Comparison of ENCODE assay signal across 9 cellular contexts in the genomic region with DNA sequence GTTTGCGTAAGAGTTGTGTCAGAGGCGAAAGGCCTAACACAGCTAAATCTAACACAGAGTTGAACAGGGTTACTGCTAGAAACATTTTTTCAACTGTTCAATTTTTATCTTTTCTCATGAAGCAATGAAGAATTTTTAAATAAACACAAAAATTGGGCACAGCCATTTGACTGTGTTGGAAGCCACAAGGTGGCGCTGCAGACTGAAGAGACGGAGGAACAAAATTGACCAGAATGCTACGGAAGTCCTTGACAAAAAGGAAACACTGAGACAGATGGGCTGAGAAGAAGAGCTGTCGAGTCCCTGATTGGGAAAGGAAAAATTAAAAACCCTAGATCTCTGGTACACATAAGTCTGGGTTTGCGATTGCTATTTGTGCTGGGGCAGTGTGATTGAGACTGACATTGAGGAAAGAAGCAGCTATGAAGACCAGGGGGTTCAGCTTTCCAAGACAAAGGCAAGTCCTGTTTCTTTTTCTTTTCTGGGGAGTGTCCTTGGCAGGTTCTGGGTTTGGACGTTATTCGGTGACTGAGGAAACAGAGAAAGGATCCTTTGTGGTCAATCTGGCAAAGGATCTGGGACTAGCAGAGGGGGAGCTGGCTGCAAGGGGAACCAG. TPM values are rescaled to one million over a fixed set of nuclear protein-coding genes. Genes with fewer than 3 reads are reported as not detected.
DNase-seq lines count a peak whose midpoint lies in the region; ATAC-seq and TF ChIP-seq lines count a peak whose summit lies in the region.
"Had no signal": no experiment of that assay in that cellular context is flagged by ENCODE, and none has a peak within 500 bp of the region (broad histone marks: within the 10 kb centered on the region; RNA-seq: fewer than 3 reads in every experiment).

TSS of gene PCDHB9 (plus strand) at position 265 of the 616 bp plus-strand sequence. CDS start at position 423, 158 bp downstream.

- no peaks in the 10 kb centered on the region for H3K79me1 ChIP-seq in mesendoderm (ENCODE audit: low read length)

- peak within 1 kb of the TSS; percentile 18 for H3K4me3 Mint-ChIP-seq in activated T-helper 2 cell treated with anti-CD3 and anti-CD28 coated beads, Interferon-gamma antibody, Interleukin-2, Interleukin-4, amounts not matched to agents 10 μg/mL and 5 μg/mL and 100 μg/mL, durations not matched to agents 14 hours and 24 hours and 36 hours (ENCODE audit: low read depth)
- H3K4me3 Mint-ChIP-seq: dendritic cell treated with granulocyte-macrophage colony-stimulating factor and Interleukin-4, amounts not matched to agents 40 ng/mL and 50 ng/mL, for 4 days had no signal

- H3K27ac Mint-ChIP-seq in activated T-helper 2 cell treated with anti-CD3 and anti-CD28 coated beads, Interferon-gamma antibody, Interleukin-2, Interleukin-4, amounts not matched to agents 10 μg/mL and 5 μg/mL and 100 μg/mL, durations not matched to agents 14 hours and 24 hours and 36 hours, result no peak within 1 kb of the TSS
- H3K27ac Mint-ChIP-seq: dendritic cell treated with granulocyte-macrophage colony-stimulating factor and Interleukin-4, amounts not matched to agents 40 ng/mL and 50 ng/mL, for 4 days had no signal

- peak within 1 kb of the TSS; percentile 8 for H3K9ac ChIP-seq in mesendoderm (ENCODE audit: low read length)

- peaks cover 2% of the 10 kb centered on the region for H3K4me1 Mint-ChIP-seq in activated T-helper 2 cell treated with anti-CD3 and anti-CD28 coated beads, Interferon-gamma antibody, Interleukin-2, Interleukin-4, amounts not matched to agents 10 μg/mL and 5 μg/mL and 100 μg/mL, durations not matched to agents 14 hours and 24 hours and 36 hours (ENCODE audit: low read depth)

- H3K9me3 Mint-ChIP-seq in activated T-helper 2 cell treated with anti-CD3 and anti-CD28 coated beads, Interferon-gamma antibody, Interleukin-2, Interleukin-4, amounts not matched to agents 10 μg/mL and 5 μg/mL and 100 μg/mL, durations not matched to agents 14 hours and 24 hours and 36 hours, result peaks cover 48% of the 10 kb centered on the region

- intact Hi-C loops in heart right ventricle (cut with DNase I), result loop anchor here in 1 of 10 donors (10.0 kb wide), 1 partner anchor 378 kb away; no protein-coding TSS in a partner anchor
- intact Hi-C loops in Right ventricle myocardium superior (cut with DNase I), result no loop called here
- intact Hi-C loops in activated T-helper 2 cell treated with anti-CD3 and anti-CD28 coated beads, Interferon-gamma antibody, Interleukin-2, Interleukin-4, amounts not matched to agents 10 μg/mL and 5 μg/mL and 100 μg/mL, durations not matched to agents 14 hours and 24 hours and 36 hours (cut with micrococcal nuclease), result loop anchor here (5.0 kb wide), 1 partner anchor 155 kb away; the partner anchor contains the start of gene PCDHGA3

- peak within 1 kb of the TSS; percentile 39 for H4K8ac ChIP-seq in mesendoderm (ENCODE audit: low read depth, low read length)

- H3K23ac ChIP-seq in mesendoderm (ENCODE audit: low read length), result no peak within 1 kb of the TSS

- no peak within 1 kb of the TSS for H2BK15ac ChIP-seq in mesendoderm (replicated peaks; ENCODE audit: low read depth)

- peaks cover 2% of the 10 kb centered on the region for H3K27me3 Mint-ChIP-seq in activated T-helper 2 cell treated with anti-CD3 and anti-CD28 coated beads, Interferon-gamma antibody, Interleukin-2, Interleukin-4, amounts not matched to agents 10 μg/mL and 5 μg/mL and 100 μg/mL, durations not matched to agents 14 hours and 24 hours and 36 hours (ENCODE audit: low read depth)

- H3K9me3 ChIP-seq in heart right ventricle, result peaks cover 0 to 94% (median 30%) of the 10 kb centered on the region in 11 donors

- ATAC-seq in heart right ventricle (no peak), Right ventricle myocardium superior (ENCODE audit: poor library complexity) (no peak)

- H3K4me1 ChIP-seq in heart right ventricle (no peaks in the 10 kb centered on the region), mesendoderm (ENCODE audit: control insufficient read depth, low read depth, low read length) (no peaks in the 10 kb centered on the region)

- WGBS in heart right ventricle, 2 donors, result 17 to 22% methylated on average over 9 of the region's 9 CpGs
- no CpG with 5 or more reads among the region's 9 CpGs for WGBS in mesendoderm (ENCODE audit: extremely low coverage, insufficient coverage, low lambda C conversion rate)

- H4K5ac ChIP-seq in mesendoderm (ENCODE audit: low read length), result no peak within 1 kb of the TSS

- H3K36me3 Mint-ChIP-seq in activated T-helper 2 cell treated with anti-CD3 and anti-CD28 coated beads, Interferon-gamma antibody, Interleukin-2, Interleukin-4, amounts not matched to agents 10 μg/mL and 5 μg/mL and 100 μg/mL, durations not matched to agents 14 hours and 24 hours and 36 hours (ENCODE audit: low read depth), result peaks cover 3% of the 10 kb centered on the region

- no peak within 1 kb of the TSS for H2BK120ac ChIP-seq in mesendoderm (ENCODE audit: low read depth, low read length)

- no peak within 1 kb of the TSS for H3K4me3 ChIP-seq in heart right ventricle
- no peak within 1 kb of the TSS for H3K4me3 ChIP-seq in mesendoderm (ENCODE audit: low read length)

- H3K56ac ChIP-seq in mesendoderm (ENCODE audit: low read length), result no peak within 1 kb of the TSS

- H3K27me3 ChIP-seq in heart right ventricle (peaks cover 0 to 36% (median 16%) of the 10 kb centered on the region in 7 donors), mesendoderm (ENCODE audit: insufficient read depth, low read length, poor library complexity) (no peaks in the 10 kb centered on the region)

- H3K4me2 ChIP-seq in mesendoderm (ENCODE audit: low read length), result no peak within 1 kb of the TSS

- H3K27ac ChIP-seq in heart right ventricle (no peak within 1 kb of the TSS), mesendoderm (ENCODE audit: low read depth, low read length) (no peak within 1 kb of the TSS)

- no peak within 1 kb of the TSS for H3K4ac ChIP-seq in mesendoderm (ENCODE audit: low read depth, low read length)

- no peak for DNase-seq in heart right ventricle
- no peak for DNase-seq in Right ventricle myocardium superior
- peak; percentile 10 to 44 for DNase-seq in NCI-H2081 (lab: John Stamatoyannopoulos, UW)
- no peak for DNase-seq in activated T-helper 2 cell treated with anti-CD3 and anti-CD28 coated beads, Interferon-gamma antibody, Interleukin-2, Interleukin-4, amounts not matched to agents 10 μg/mL and 5 μg/mL and 100 μg/mL, durations not matched to agents 14 hours and 24 hours and 36 hours (ENCODE audit: low spot score)
- DNase-seq in mesendoderm, result peak; percentile 73
- DNase-seq in cerebellum (ENCODE audit: low spot score), result no peak
- no peak for DNase-seq in NCI-H1436 treated with DMSO at 0.1 percent for 48 hours (lab: John Stamatoyannopoulos, UW)
- DNase-seq in effector CD4-positive, alpha-beta T cell, result no peak

- TF ChIP-seq CTCF in heart right ventricle (IDR thresholded peaks at IDR 0.05), result peak in 7 of 9 donors; percentile 16 to 38 (median 25)

- H2AK5ac ChIP-seq in mesendoderm (ENCODE audit: low read length), result no peak within 1 kb of the TSS

- H3K79me2 ChIP-seq in mesendoderm (ENCODE audit: control insufficient read depth, insufficient read depth, low read length), result no peaks in the 10 kb centered on the region

- peak within 1 kb of the TSS; percentile 30 for H3K18ac ChIP-seq in mesendoderm (ENCODE audit: low read length)

- no peak within 1 kb of the TSS for H2BK5ac ChIP-seq in mesendoderm (ENCODE audit: low read length)

- H3K36me3 ChIP-seq in heart right ventricle, result peaks cover 0 to 16% (median 0%) of the 10 kb centered on the region in 9 donors
- no peaks in the 10 kb centered on the region for H3K36me3 ChIP-seq in mesendoderm (ENCODE audit: control insufficient read depth, insufficient read depth, low read length)

RNA-seq across cellular contexts. Expression of gene PCDHB9, which starts in this region (rescaled TPM):
- total RNA-seq in heart right ventricle, result 1 to 10 TPM in 5 of 10 donors, under 1 TPM in 5; 0.34 to 3.4 (median 1.1) TPM
- under 1 TPM; 0.25 to 0.59 TPM for polyA plus RNA-seq in heart right ventricle
- total RNA-seq in Right ventricle myocardium superior, result 0.81 TPM
- total RNA-seq in activated T-helper 2 cell treated with anti-CD3 and anti-CD28 coated beads, Interferon-gamma antibody, Interleukin-2, Interleukin-4, amounts not matched to agents 10 μg/mL and 5 μg/mL and 100 μg/mL, durations not matched to agents 14 hours and 24 hours and 36 hours, result not detected in 2 replicates
- 2.3 TPM for polyA plus RNA-seq in mesendoderm (2013, experiment 1 of 2)
- 2.4 TPM for polyA plus RNA-seq in mesendoderm (2013, experiment 2 of 2)
- 8.0 TPM for total RNA-seq in cerebellum

Comparison
In these comparisons a context has a peak if more than half of its experiments do, and no peak if none do; other contexts are left out.
1. DNase-seq: peak in NCI-H2081 (2 of 2) and mesendoderm (single experiment); none in heart right ventricle (0 of 2), Right ventricle myocardium superior (single experiment), activated T-helper 2 cell treated with anti-CD3 and anti-CD28 coated beads, Interferon-gamma antibody, Interleukin-2, Interleukin-4, amounts not matched to agents 10 μg/mL and 5 μg/mL and 100 μg/mL, durations not matched to agents 14 hours and 24 hours and 36 hours (single experiment), cerebellum (single experiment), NCI-H1436 treated with DMSO at 0.1 percent for 48 hours (single experiment) and effector CD4-positive, alpha-beta T cell (single experiment).